33 cellular contexts compared by ENCODE assay signal in genomic region chr14:33934043-33934750, GRCh38. TPM values are rescaled to one million over a fixed set of nuclear protein-coding genes. Genes with fewer than 3 reads are reported as not detected.
DNase-seq lines count a peak whose midpoint lies in the region; ATAC-seq, FAIRE-seq and TF ChIP-seq lines count a peak whose summit lies in the region.
"Had no signal": no experiment of that assay in that cellular context is flagged by ENCODE, and none has a peak within 500 bp of the region (broad histone marks: within the 10 kb centered on the region; RNA-seq: fewer than 3 reads in every experiment).

No MANE protein-coding gene starts in this region.

- H2AFZ ChIP-seq in endothelial cell of umbilical vein (ENCODE audit: low read depth, low read length), result no peak overlapping the region

- TF ChIP-seq CTCF in HEK293 (tag by site-specific recombination; IDR thresholded peaks at IDR 0.05) (no peak), RWPE2 (IDR thresholded peaks at IDR 0.05; ENCODE audit: poor library complexity, severe bottlenecking) (no peak), endothelial cell of umbilical vein (IDR thresholded peaks at IDR 0.05; ENCODE audit: extremely low read depth in 1 of 2, insufficient read depth in 1 of 2, low read depth in 1 of 2, low read length in 2 of 2) (no peak), nephron (IDR thresholded peaks at IDR 0.05; ENCODE audit: unreplicated experiment in 3 of 3) (no peak), thyroid gland (IDR thresholded peaks at IDR 0.05) (no peak)

- H3K4me3 ChIP-seq in HEK293 (ENCODE audit: low read depth, low read length), result no peak overlapping the region
- no peak overlapping the region for H3K4me3 ChIP-seq in RWPE2 (ENCODE audit: severe bottlenecking)
- H3K4me3 ChIP-seq in endothelial cell of umbilical vein (replicated peaks in 1 of 3; ENCODE audit: insufficient read depth in 1 of 3, low read depth in 1 of 3, low read length in 3 of 3), result no peak overlapping the region
- H3K4me3 ChIP-seq in thyroid gland (replicated peaks in 1 of 3), result no peak overlapping the region
- H3K4me3 ChIP-seq: BLaER1, dorsolateral prefrontal cortex, gastrocnemius medialis, HAP-1, sigmoid colon, SJSA1 had no signal

- H3K4me1 ChIP-seq in HEK293 (ENCODE audit: control insufficient read depth, insufficient read depth, low read length) (peaks cover 31% of the 10 kb centered on the region), RWPE2 (ENCODE audit: insufficient read depth, poor library complexity, severe bottlenecking) (peaks cover 23% of the 10 kb centered on the region), endothelial cell of umbilical vein (ENCODE audit: control insufficient read depth, extremely low read depth, insufficient read depth, low read length) (peaks cover 15% of the 10 kb centered on the region), thyroid gland (peaks cover 4 to 20% of the 10 kb centered on the region in 2 donors)
- H3K4me1 ChIP-seq: BLaER1 had no signal

- H3K36me3 Mint-ChIP-seq in nephron (ENCODE audit: low read depth), result peaks cover 5% of the 10 kb centered on the region

- WGBS in thyroid gland, 2 donors, result 80 to 82% methylated on average over 7 of the region's 7 CpGs

- BruUV-seq in endothelial cell of umbilical vein (replicated peaks; lab: Mats Ljungman, UMichigan), result no TSS peak

- peak overlapping the region; percentile 18 to 83 (median 40) for H3K27ac Mint-ChIP-seq in nephron
- H3K27ac Mint-ChIP-seq: activated naive CD8-positive, alpha-beta T cell treated with anti-CD3 and anti-CD28 coated beads, Interleukin-2, amount 10 ng/mL, durations not matched to agents 7 days and 5 days; activated T-cell treated with anti-CD3 and anti-CD28 coated beads, Interleukin-2, amount 50 U/mL, for 24 hours; immature natural killer cell had no signal

- intact Hi-C loops in endothelial cell of umbilical vein (cut with micrococcal nuclease) (no loop called here), thyroid gland (cut with DNase I) (no loop called here)

- H3K9me3 ChIP-seq in HEK293 (ENCODE audit: control insufficient read depth, insufficient read depth, low read depth, low read length), result no peaks in the 10 kb centered on the region
- no peaks in the 10 kb centered on the region for H3K9me3 ChIP-seq in RWPE2 (ENCODE audit: severe bottlenecking)
- H3K9me3 ChIP-seq in endothelial cell of umbilical vein (replicated peaks; ENCODE audit: control insufficient read depth, insufficient read depth, low read length), result no peaks in the 10 kb centered on the region
- no peaks in the 10 kb centered on the region for H3K9me3 ChIP-seq in thyroid gland
- H3K9me3 ChIP-seq: BLaER1, gastrocnemius medialis, HAP-1, sigmoid colon, SJSA1 had no signal

- H3K9me1 ChIP-seq in endothelial cell of umbilical vein (replicated peaks; ENCODE audit: control insufficient read depth, extremely low read depth, insufficient read depth, low read length), result no peaks in the 10 kb centered on the region

- peaks cover 89% of the 10 kb centered on the region for H3K4me1 Mint-ChIP-seq in nephron
- H3K4me1 Mint-ChIP-seq: immature natural killer cell had no signal

- DNase-seq in RWPE2 (ENCODE audit: low spot score) (no peak), endothelial cell of umbilical vein (ENCODE audit: low read depth, low spot score) (peak; percentile 33), NOMO-1 (lab: John Stamatoyannopoulos, UW; ENCODE audit: unreplicated experiment in 2 of 2) (no peak), thyroid gland (no peak), ureter (ENCODE audit: low spot score) (no peak)
- DNase-seq: activated CD4-positive, alpha-beta T cell treated with anti-CD3 and anti-CD28 coated beads, Interleukin-2, amount 50 U/mL, for 1 hour; activated CD4-positive, CD25-positive, alpha-beta regulatory T cell; activated gamma-delta T cell; activated naive CD8-positive, alpha-beta T cell treated with anti-CD3 and anti-CD28 coated beads, Interleukin-2, amount 10 ng/mL, durations not matched to agents 7 days and 5 days; activated T-cell treated with anti-CD3 and anti-CD28 coated beads, Interleukin-2, amount 50 U/mL, for 24 hours; aorta; central memory CD4-positive, alpha-beta T cell; DMS53; dorsolateral prefrontal cortex; gastrocnemius medialis; immature natural killer cell; NCI-H1417 treated with DMSO at 0.1 percent for 48 hours; NCI-H2107; NCI-H774; sigmoid colon; stimulated activated CD4-positive, alpha-beta T cell treated with anti-CD3 and anti-CD28 coated beads, Interleukin-15, amount 100 ng/mL, for 24 hours; stimulated activated CD4-positive, alpha-beta T cell treated with anti-CD3 and anti-CD28 coated beads, Interleukin-4, amount 100 ng/mL, for 4 hours; T1000; trophoblast cell had no signal

- no peaks in the 10 kb centered on the region for H3K27me3 Mint-ChIP-seq in nephron (ENCODE audit: low read depth)
- H3K27me3 Mint-ChIP-seq: activated T-cell treated with anti-CD3 and anti-CD28 coated beads, Interleukin-2, amount 50 U/mL, for 24 hours had no signal

- H3K9me3 Mint-ChIP-seq in nephron, result no peaks in the 10 kb centered on the region
- H3K9me3 Mint-ChIP-seq: activated naive CD8-positive, alpha-beta T cell treated with anti-CD3 and anti-CD28 coated beads, Interleukin-2, amount 10 ng/mL, durations not matched to agents 7 days and 5 days; activated T-cell treated with anti-CD3 and anti-CD28 coated beads, Interleukin-2, amount 50 U/mL, for 24 hours had no signal

- no peaks in the 10 kb centered on the region for H4K20me1 ChIP-seq in endothelial cell of umbilical vein (replicated peaks; ENCODE audit: control insufficient read depth, extremely low read depth, insufficient read depth, low read length)
- H4K20me1 ChIP-seq: BLaER1 had no signal

- POLR2A ChIA-PET in HEK293 (lab: Yijun Ruan, JAX), result no interaction called here
- POLR2A ChIA-PET in endothelial cell of umbilical vein (lab: Charles Lee), result no interaction called here

- dilution Hi-C loops in endothelial cell of umbilical vein (cut with MboI; ENCODE audit: extremely low pct_ligation_motif_present, low sequenced_read_pairs), result no loop called here

- TF ChIP-seq POLR2A in endothelial cell of umbilical vein (IDR thresholded peaks at IDR 0.05; ENCODE audit: low read depth, low read length), result no peak
- no peak for TF ChIP-seq POLR2A in thyroid gland (IDR thresholded peaks at IDR 0.05)

- H3K9ac ChIP-seq in endothelial cell of umbilical vein (replicated peaks; ENCODE audit: extremely low read depth, insufficient read depth, low read length), result no peak overlapping the region
- H3K9ac ChIP-seq: BLaER1, KMS-11 had no signal

- ATAC-seq in RWPE2 (ENCODE audit: low read depth), result peak; percentile 50
- ATAC-seq in GM19397 (IDR thresholded peaks at IDR 0.05; ENCODE audit: unreplicated experiment), result no peak
- ATAC-seq: gastrocnemius medialis had no signal

- peaks cover 0 to 5% of the 10 kb centered on the region in 2 experiments; a peak in 2 of 3 replicates for H3K36me3 ChIP-seq in HEK293 (ENCODE audit: control insufficient read depth in 2 of 2, insufficient read depth in 1 of 2, low read length in 2 of 2)
- peaks cover 8% of the 10 kb centered on the region for H3K36me3 ChIP-seq in RWPE2 (ENCODE audit: low read depth)
- H3K36me3 ChIP-seq in endothelial cell of umbilical vein (ENCODE audit: control insufficient read depth in 2 of 2, extremely low read depth in 1 of 2, insufficient read depth in 2 of 2, low read length in 2 of 2), result no peaks in the 10 kb centered on the region
- H3K36me3 ChIP-seq in thyroid gland, result no peaks in the 10 kb centered on the region
- H3K36me3 ChIP-seq: BLaER1, sigmoid colon, SJSA1 had no signal

- H3K4me2 ChIP-seq in endothelial cell of umbilical vein (ENCODE audit: insufficient read depth, low read length), result no peak overlapping the region
- H3K4me2 ChIP-seq: BLaER1, KMS-11 had no signal

- CTCF ChIA-PET in HEK293 (lab: Yijun Ruan, JAX), result interaction anchor here (0.6 kb wide), 1 partner anchor 14 kb away, joined by 3 read pairs; no protein-coding TSS in a partner anchor
- CTCF ChIA-PET in endothelial cell of umbilical vein (lab: Charles Lee), result interaction anchor here (0.8 to 1.4 kb wide), 3 partner anchors 11 to 164 kb away, joined by 3 to 7 read pairs (median 3); no protein-coding TSS in a partner anchor

- no peaks in the 10 kb centered on the region for H3K79me2 ChIP-seq in endothelial cell of umbilical vein (ENCODE audit: control insufficient read depth, insufficient read depth, low read length)

- FAIRE-seq in endothelial cell of umbilical vein (lab: Jason Lieb, UNC), result no peak
- FAIRE-seq: endometrium, G401.6 had no signal

- H3K27ac ChIP-seq in HEK293 (ENCODE audit: extremely low read depth, low read depth, low read length) (no peak overlapping the region), RWPE2 (ENCODE audit: poor library complexity, severe bottlenecking) (no peak overlapping the region), endothelial cell of umbilical vein (ENCODE audit: insufficient read depth, low read depth, low read length) (no peak overlapping the region), thyroid gland (no peak overlapping the region)
- H3K27ac ChIP-seq: BLaER1, KMS-11, SJSA1 had no signal

- H3K4me3 Mint-ChIP-seq in nephron, result peak overlapping the region in 1 of 3 experiments; percentile 44
- H3K4me3 Mint-ChIP-seq: activated naive CD8-positive, alpha-beta T cell treated with anti-CD3 and anti-CD28 coated beads, Interleukin-2, amount 10 ng/mL, durations not matched to agents 7 days and 5 days; activated T-cell treated with anti-CD3 and anti-CD28 coated beads, Interleukin-2, amount 50 U/mL, for 24 hours; immature natural killer cell had no signal

- H3K27me3 ChIP-seq in RWPE2 (ENCODE audit: insufficient read depth, poor library complexity, severe bottlenecking) (no peaks in the 10 kb centered on the region), endothelial cell of umbilical vein (ENCODE audit: control insufficient read depth in 2 of 2, insufficient read depth in 2 of 2, low read length in 2 of 2) (peaks cover 5 to 9% of the 10 kb centered on the region in 2 experiments), thyroid gland (no peaks in the 10 kb centered on the region)
- H3K27me3 ChIP-seq: BLaER1, dorsolateral prefrontal cortex, gastrocnemius medialis, sigmoid colon, SJSA1 had no signal

TF ChIP-seq in HEK293, 187 proteins besides CTCF, POLR2A, EP300 and RAD21 (continues in another document):
- TF ChIP-seq ZNF596 (tag by site-specific recombination; IDR thresholded peaks at IDR 0.05), result no peak

TF ChIP-seq in endothelial cell of umbilical vein, 7 proteins besides CTCF, POLR2A, EP300 and RAD21:
- TF ChIP-seq FOS (IDR thresholded peaks at IDR 0.05; ENCODE audit: borderline replicate concordance, insufficient read depth, low read length), result peak; percentile 49
- no peak for TF ChIP-seq MYC (IDR thresholded peaks at IDR 0.05; ENCODE audit: low read depth, low read length)
TF ChIP-seq in endothelial cell of umbilical vein: peak in this region for 1.

RNA-seq across cellular contexts. Expression of gene EGLN3, which starts 16.7 kb away (rescaled TPM):
- total RNA-seq in endothelial cell of umbilical vein (0.14 and 0.20 TPM in 2 replicates), thyroid gland (10 to 100 TPM in 2 of 4 donors, 1 to 10 TPM in 2; 8.8 to 11.5 (median 10.2) TPM), ureter (59.5 TPM)
- 0.06 TPM in 1 of 2 replicates, not detected in the other for polyA plus RNA-seq in endothelial cell of umbilical vein
- 0.04 and 0.08 TPM in 2 replicates for polyA plus RNA-seq in endothelial cell of umbilical vein (2011; cell fraction: cytosol; rRNA removed)
- polyA plus RNA-seq in endothelial cell of umbilical vein (2011; cell fraction: nucleus; rRNA removed), result 0.13 TPM in 1 of 2 replicates, not detected in the other
- not detected in 2 replicates for polyA plus RNA-seq in endothelial cell of umbilical vein (2012)
- polyA minus RNA-seq in endothelial cell of umbilical vein, result 0.19 and 0.28 TPM in 2 replicates
- polyA minus RNA-seq in endothelial cell of umbilical vein (2011; cell fraction: cytosol; rRNA and poly(A)+ RNA removed), result 9.3 TPM
- 0.14 and 0.38 TPM in 2 replicates for polyA minus RNA-seq in endothelial cell of umbilical vein (2011; cell fraction: nucleus; rRNA and poly(A)+ RNA removed)
